In the genomic region with DNA sequence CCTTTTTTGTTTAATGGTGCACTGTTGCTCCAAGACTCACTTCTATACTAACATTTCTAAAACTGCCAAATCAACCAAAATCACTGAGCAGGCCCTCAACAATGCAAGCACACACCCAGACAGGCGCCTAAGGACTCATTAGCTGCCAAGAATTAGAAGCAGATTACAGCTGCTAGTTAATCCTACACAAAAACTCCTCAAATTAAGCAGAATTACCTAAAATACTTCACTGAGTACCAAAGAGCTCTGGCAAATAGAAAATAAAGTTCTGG, we compare ENCODE assay signal across 1 cellular context.
TF ChIP-seq lines count a peak whose summit lies in the region.

No MANE protein-coding gene starts in this region.

TF ChIP-seq in H1, 55 proteins besides CTCF, POLR2A, EP300 and RAD21:
- TF ChIP-seq CEBPB (IDR thresholded peaks at IDR 0.05; ENCODE audit: low read depth, low read length): no peak
- no peak for TF ChIP-seq POLR2AphosphoS5 (IDR thresholded peaks at IDR 0.05; ENCODE audit: low read depth, low read length)
- no peak for TF ChIP-seq SIX5 (IDR thresholded peaks at IDR 0.05; ENCODE audit: low read depth, low read length)
- no peak for TF ChIP-seq ZNF274 (IDR thresholded peaks at IDR 0.05; ENCODE audit: borderline replicate concordance, extremely low read depth, low read length)
- no peak for TF ChIP-seq CHD2 (IDR thresholded peaks at IDR 0.05; ENCODE audit: low read length)
- no peak for TF ChIP-seq GTF2F1 (IDR thresholded peaks at IDR 0.05; ENCODE audit: borderline replicate concordance, low read depth, low read length)
- TF ChIP-seq BACH1 (IDR thresholded peaks at IDR 0.05; ENCODE audit: low read length): no peak
- TF ChIP-seq TCF12 (IDR thresholded peaks at IDR 0.05; ENCODE audit: low read depth, low read length): no peak
- no peak for TF ChIP-seq BRCA1 (IDR thresholded peaks at IDR 0.05; ENCODE audit: low read depth, low read length)
- TF ChIP-seq POU5F1 (IDR thresholded peaks at IDR 0.05; ENCODE audit: low read depth, low read length): no peak
- TF ChIP-seq TBP (IDR thresholded peaks at IDR 0.05; ENCODE audit: low read depth, low read length): no peak
